Comparison of ENCODE assay signal across 19 cellular contexts in the genomic region with DNA sequence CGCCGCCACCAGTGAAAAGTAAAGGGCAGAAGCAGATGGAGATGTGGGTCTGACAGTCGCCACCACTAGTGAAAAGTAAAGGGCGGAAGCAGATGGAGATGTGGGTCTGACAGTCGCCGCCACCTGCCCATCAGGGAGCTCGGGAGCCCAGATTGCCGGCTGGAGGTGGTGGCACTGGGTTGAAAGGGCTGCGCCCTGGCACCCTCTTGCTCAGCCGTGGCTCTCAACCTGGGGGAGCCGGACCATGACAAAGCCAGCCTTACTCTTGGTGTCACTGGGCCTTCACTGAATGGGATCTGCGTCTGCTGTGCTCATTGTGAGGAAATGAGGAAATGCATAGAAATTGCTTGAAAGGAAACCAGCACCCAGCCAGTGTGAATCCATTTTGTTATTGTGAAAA. TPM values are rescaled to one million over a fixed set of nuclear protein-coding genes. Genes with fewer than 3 reads are reported as not detected.
A peak's percentile ranks its signal among the peaks of the same experiment; 100 is the strongest.
DNase-seq lines count a peak whose midpoint lies in the region; ATAC-seq, FAIRE-seq and TF ChIP-seq lines count a peak whose summit lies in the region.
"Had no signal": no experiment of that assay in that cellular context is flagged by ENCODE, and none has a peak within 500 bp of the region (broad histone marks: within the 10 kb centered on the region; RNA-seq: fewer than 3 reads in every experiment).

No MANE protein-coding gene starts in this region.

- no peak for TF ChIP-seq EP300 in GM12878 (IDR thresholded peaks at IDR 0.05; ENCODE audit: borderline replicate concordance in 1 of 2, control insufficient read depth in 1 of 2, low read depth in 2 of 2, low read length in 2 of 2)

- CTCF ChIA-PET in activated CD8-positive, alpha-beta T cell treated with anti-CD3 and anti-CD28 coated beads for 36 hours (lab: Charles Lee) = no interaction called here
- CTCF ChIA-PET in activated CD8-positive, alpha-beta T cell treated with anti-CD3 and anti-CD28 coated beads, Interleukin-2, amount 10 ng/mL, durations not matched to agents 7 days and 5 days (lab: Charles Lee) = no interaction called here
- CTCF ChIA-PET in HCT116 (lab: Charles Lee) = no interaction called here
- CTCF ChIA-PET in GM12878 (lab: Yijun Ruan, JAX) = no interaction called here

- SMC1A ChIA-PET in GM12878 (lab: Charles Lee; ENCODE audit: uncharacterized antibody, unreplicated experiment) = no interaction called here

- peak overlapping the region; percentile 7 for H3K27ac Mint-ChIP-seq in activated CD8-positive, alpha-beta T cell treated with anti-CD3 and anti-CD28 coated beads for 36 hours
- H3K27ac Mint-ChIP-seq in activated CD8-positive, alpha-beta T cell treated with anti-CD3 and anti-CD28 coated beads, Interleukin-2, amount 10 ng/mL, durations not matched to agents 7 days and 5 days = no peak overlapping the region
- peak overlapping the region; percentile 53 for H3K27ac Mint-ChIP-seq in stimulated activated naive B cell treated with anti-CD40 and anti-IgM and Interleukin-4, amounts not matched to agents 10 μg/mL and 1 μg/mL and 100 μg/mL, for 72 hours
- H3K27ac Mint-ChIP-seq: IgD-negative memory B cell had no signal

- intact Hi-C loops in activated CD8-positive, alpha-beta T cell treated with anti-CD3 and anti-CD28 coated beads for 36 hours (cut with micrococcal nuclease) = no loop called here
- intact Hi-C loops in HCT116 (cut with micrococcal nuclease) = no loop called here
- intact Hi-C loops in GM12878 (cut with micrococcal nuclease; ENCODE audit: unreplicated experiment) = no loop called here

- peaks cover 13% of the 10 kb centered on the region for H3K36me3 Mint-ChIP-seq in activated CD8-positive, alpha-beta T cell treated with anti-CD3 and anti-CD28 coated beads for 36 hours (ENCODE audit: low read depth)
- peaks cover 24% of the 10 kb centered on the region for H3K36me3 Mint-ChIP-seq in activated CD8-positive, alpha-beta T cell treated with anti-CD3 and anti-CD28 coated beads, Interleukin-2, amount 10 ng/mL, durations not matched to agents 7 days and 5 days (ENCODE audit: low read depth)
- peaks cover 39 to 56% of the 10 kb centered on the region in 2 donors for H3K36me3 Mint-ChIP-seq in stimulated activated naive B cell treated with anti-CD40 and anti-IgM and Interleukin-4, amounts not matched to agents 10 μg/mL and 1 μg/mL and 100 μg/mL, for 72 hours

- H3K27me3 Mint-ChIP-seq in activated CD8-positive, alpha-beta T cell treated with anti-CD3 and anti-CD28 coated beads for 36 hours = no peaks in the 10 kb centered on the region
- no peaks in the 10 kb centered on the region for H3K27me3 Mint-ChIP-seq in activated CD8-positive, alpha-beta T cell treated with anti-CD3 and anti-CD28 coated beads, Interleukin-2, amount 10 ng/mL, durations not matched to agents 7 days and 5 days (ENCODE audit: low read depth)
- no peaks in the 10 kb centered on the region for H3K27me3 Mint-ChIP-seq in stimulated activated naive B cell treated with anti-CD40 and anti-IgM and Interleukin-4, amounts not matched to agents 10 μg/mL and 1 μg/mL and 100 μg/mL, for 72 hours
- H3K27me3 Mint-ChIP-seq: IgD-negative memory B cell had no signal

- TF ChIP-seq RAD21 in HCT116 (IDR thresholded peaks at IDR 0.05; ENCODE audit: low read depth) (no peak), GM12878 (IDR thresholded peaks at IDR 0.05; ENCODE audit: insufficient read depth, low read depth, low read length) (no peak)

- H3K9me2 ChIP-seq in HCT116 (ENCODE audit: insufficient read depth) = no peaks in the 10 kb centered on the region

- H3K27ac ChIP-seq in HCT116 (ENCODE audit: low read depth, low read length) (no peak overlapping the region), GM12878 (ENCODE audit: control insufficient read depth, insufficient read depth) (no peak overlapping the region)
- H3K27ac ChIP-seq: A549, C4-2B, HL-60 had no signal

- TF ChIP-seq POLR2A in HCT116 (IDR thresholded peaks at IDR 0.05; ENCODE audit: borderline replicate concordance, extremely low read depth, insufficient read depth, insufficient read length) (no peak), GM12878 (IDR thresholded peaks at IDR 0.05; ENCODE audit: low read depth, low read length) (no peak)

- H3K4me3 ChIP-seq in HCT116 (replicated peaks in 1 of 2; ENCODE audit: low read depth in 1 of 2, low read length in 2 of 2) = no peak overlapping the region
- no peak overlapping the region for H3K4me3 ChIP-seq in GM12878
- H3K4me3 ChIP-seq: A549 had no signal

- no peak for TF ChIP-seq CTCF in activated CD8-positive, alpha-beta T cell treated with anti-CD3 and anti-CD28 coated beads for 36 hours (IDR thresholded peaks at IDR 0.05)
- no peak for TF ChIP-seq CTCF in HCT116 (IDR thresholded peaks at IDR 0.05 in 2 of 3, conservative IDR thresholded peaks at IDR 0.05 in 1 of 3; ENCODE audit: borderline replicate concordance in 1 of 3, insufficient read depth in 1 of 3, low read depth in 2 of 3, low read length in 2 of 3)
- no peak for TF ChIP-seq CTCF in GM12878 (IDR thresholded peaks at IDR 0.05 in 2 of 3, conservative IDR thresholded peaks at IDR 0.05 in 1 of 3; ENCODE audit: control insufficient read depth in 2 of 3, extremely low read depth in 1 of 3, insufficient read depth in 1 of 3, low read depth in 3 of 3, low read length in 3 of 3)
- TF ChIP-seq CTCF in GM13976 (IDR thresholded peaks at IDR 0.05; ENCODE audit: borderline replicate concordance, control extremely low read depth, extremely low read depth, insufficient read depth, missing control alignments) = no peak

- H2AFZ ChIP-seq in HCT116 (ENCODE audit: low read depth, low read length, poor library complexity, severe bottlenecking) (no peak overlapping the region), GM12878 (ENCODE audit: control insufficient read depth, low read depth, low read length) (no peak overlapping the region)

- BruUV-seq in HCT116 (replicated peaks; lab: Mats Ljungman, UMichigan) (TSS peak; percentile 39), GM12878 (replicated peaks; lab: Mats Ljungman, UMichigan) (TSS peak; percentile 66)

- POLR2A ChIA-PET in activated CD8-positive, alpha-beta T cell treated with anti-CD3 and anti-CD28 coated beads for 36 hours (lab: Charles Lee) = no interaction called here
- POLR2A ChIA-PET in activated CD8-positive, alpha-beta T cell treated with anti-CD3 and anti-CD28 coated beads, Interleukin-2, amount 10 ng/mL, durations not matched to agents 7 days and 5 days (lab: Charles Lee) = no interaction called here
- POLR2A ChIA-PET in HCT116 (lab: Charles Lee) (no interaction called here), GM12878 (lab: Charles Lee) (no interaction called here)

- H3K79me2 ChIP-seq in HCT116 (ENCODE audit: insufficient read depth, low read length) (peaks cover 45% of the 10 kb centered on the region), GM12878 (ENCODE audit: control insufficient read depth, insufficient read depth, low read length) (no peaks in the 10 kb centered on the region)

- FAIRE-seq in GM12878 (lab: Jason Lieb, UNC) = no peak
- FAIRE-seq: A549, GM19239, HTR-8/SVneo had no signal

- no peak for ATAC-seq in activated CD8-positive, alpha-beta T cell treated with anti-CD3 and anti-CD28 coated beads for 36 hours
- no peak for ATAC-seq in activated CD8-positive, alpha-beta T cell treated with anti-CD3 and anti-CD28 coated beads, Interleukin-2, amount 10 ng/mL, durations not matched to agents 7 days and 5 days
- ATAC-seq in HCT116 (no peak), GM12878 (no peak)
- peak in 1 of 2 donors; percentile 16 for ATAC-seq in stimulated activated naive B cell treated with anti-CD40 and anti-IgM and Interleukin-4, amounts not matched to agents 10 μg/mL and 1 μg/mL and 100 μg/mL, for 72 hours (replicated peaks)
- ATAC-seq: A549 had no signal

- H3K36me3 ChIP-seq in HCT116 (ENCODE audit: control insufficient read depth in 1 of 2, insufficient read depth in 2 of 2, low read length in 2 of 2) (peaks cover 6 to 21% of the 10 kb centered on the region in 2 experiments; a peak in 3 of 4 replicates), GM12878 (ENCODE audit: control insufficient read depth in 2 of 2, insufficient read depth in 2 of 2, low read length in 1 of 2) (peaks cover 6 to 10% of the 10 kb centered on the region in 2 experiments; a peak in 3 of 4 replicates)

- H3K4me1 ChIP-seq in HCT116 (ENCODE audit: control insufficient read depth in 1 of 2, insufficient read depth in 2 of 2, low read length in 2 of 2) = peaks cover 0 to 4% of the 10 kb centered on the region in 2 experiments; a peak in 2 of 4 replicates
- H3K4me1 ChIP-seq in GM12878 (ENCODE audit: control insufficient read depth, insufficient read depth, low read length) = no peaks in the 10 kb centered on the region

- H3K4me1 Mint-ChIP-seq in activated CD8-positive, alpha-beta T cell treated with anti-CD3 and anti-CD28 coated beads for 36 hours (ENCODE audit: low read depth) = peaks cover 9% of the 10 kb centered on the region
- peaks cover 8% of the 10 kb centered on the region for H3K4me1 Mint-ChIP-seq in activated CD8-positive, alpha-beta T cell treated with anti-CD3 and anti-CD28 coated beads, Interleukin-2, amount 10 ng/mL, durations not matched to agents 7 days and 5 days (ENCODE audit: low read depth)
- H3K4me1 Mint-ChIP-seq in stimulated activated naive B cell treated with anti-CD40 and anti-IgM and Interleukin-4, amounts not matched to agents 10 μg/mL and 1 μg/mL and 100 μg/mL, for 72 hours = peaks cover 8 to 23% of the 10 kb centered on the region in 2 donors

- peaks cover 5 to 6% of the 10 kb centered on the region in 2 experiments; a peak in 1 of 4 replicates for H3K9me3 ChIP-seq in HCT116 (ENCODE audit: control insufficient read depth in 1 of 2, insufficient read depth in 1 of 2, low read depth in 1 of 2, low read length in 2 of 2)
- H3K9me3 ChIP-seq in GM12878 (replicated peaks; ENCODE audit: control insufficient read depth, insufficient read depth, low read length) = no peaks in the 10 kb centered on the region

- RAD21 ChIA-PET in HCT116 (lab: Charles Lee; ENCODE audit: low non-redundant PET in 1 of 2, low total read pairs in 2 of 2, uncharacterized antibody in 2 of 2, unreplicated experiment in 2 of 2) (no interaction called here), GM12878 (lab: Charles Lee; ENCODE audit: unreplicated experiment) (no interaction called here)

- 75% methylated on average over 10 of the region's 12 CpGs for WGBS in GM12878 (ENCODE audit: insufficient coverage, insufficient replicate concordance, low lambda C conversion rate, missing lambda C conversion rate)

- DNase-seq in activated CD8-positive, alpha-beta T cell treated with anti-CD3 and anti-CD28 coated beads for 36 hours = no peak
- no peak for DNase-seq in activated CD8-positive, alpha-beta T cell treated with anti-CD3 and anti-CD28 coated beads, Interleukin-2, amount 10 ng/mL, durations not matched to agents 7 days and 5 days
- no peak for DNase-seq in HCT116 (ENCODE audit: low read depth, low spot score)
- DNase-seq in GM12878 (ENCODE audit: low read depth, low spot score) = no peak
- DNase-seq in stimulated activated naive B cell treated with anti-CD40 and anti-IgM and Interleukin-4, amounts not matched to agents 10 μg/mL and 1 μg/mL and 100 μg/mL, for 72 hours = no peak
- DNase-seq in iPS-NIHi7 (ENCODE audit: extremely low spot score) = no peak
- DNase-seq in GM13976 (ENCODE audit: low spot score) = no peak
- DNase-seq: COR-L47, NCI-H187 treated with DMSO at 0.1 percent for 48 hours, NCI-H2171, NCI-H446, NCI-H69, SHP77 had no signal

- no peaks in the 10 kb centered on the region for H4K20me1 ChIP-seq in HCT116 (ENCODE audit: insufficient read depth)
- no peaks in the 10 kb centered on the region for H4K20me1 ChIP-seq in GM12878 (ENCODE audit: control insufficient read depth, insufficient read depth)

- no peaks in the 10 kb centered on the region for H3K27me3 ChIP-seq in HCT116 (ENCODE audit: insufficient read depth, low read length)
- H3K27me3 ChIP-seq in GM12878 (replicated peaks in 1 of 2; ENCODE audit: control insufficient read depth in 2 of 2, insufficient read depth in 2 of 2, low read length in 1 of 2) = no peaks in the 10 kb centered on the region

- H3K9me3 Mint-ChIP-seq in activated CD8-positive, alpha-beta T cell treated with anti-CD3 and anti-CD28 coated beads for 36 hours = no peaks in the 10 kb centered on the region
- peaks cover 5% of the 10 kb centered on the region for H3K9me3 Mint-ChIP-seq in activated CD8-positive, alpha-beta T cell treated with anti-CD3 and anti-CD28 coated beads, Interleukin-2, amount 10 ng/mL, durations not matched to agents 7 days and 5 days (ENCODE audit: insufficient read depth)
- H3K9me3 Mint-ChIP-seq in stimulated activated naive B cell treated with anti-CD40 and anti-IgM and Interleukin-4, amounts not matched to agents 10 μg/mL and 1 μg/mL and 100 μg/mL, for 72 hours = peaks cover 0 to 2% of the 10 kb centered on the region in 2 donors
- H3K9me3 Mint-ChIP-seq: IgD-negative memory B cell had no signal

- H3K9ac ChIP-seq in HCT116 (ENCODE audit: low read length) (no peak overlapping the region), GM12878 (ENCODE audit: control insufficient read depth, insufficient read depth, low read length) (no peak overlapping the region)

- no peak overlapping the region for H3K4me3 Mint-ChIP-seq in activated CD8-positive, alpha-beta T cell treated with anti-CD3 and anti-CD28 coated beads for 36 hours
- H3K4me3 Mint-ChIP-seq in activated CD8-positive, alpha-beta T cell treated with anti-CD3 and anti-CD28 coated beads, Interleukin-2, amount 10 ng/mL, durations not matched to agents 7 days and 5 days = no peak overlapping the region
- H3K4me3 Mint-ChIP-seq in stimulated activated naive B cell treated with anti-CD40 and anti-IgM and Interleukin-4, amounts not matched to agents 10 μg/mL and 1 μg/mL and 100 μg/mL, for 72 hours = no peak overlapping the region

- in situ Hi-C loops in GM12878 (cut with MboI) (no loop called here), GM13976 (cut with MboI; ENCODE audit: low sequenced_read_pairs, unreplicated experiment) (no loop called here)

- no peak overlapping the region for H3K4me2 ChIP-seq in HCT116 (ENCODE audit: low read length)
- H3K4me2 ChIP-seq in GM12878 (ENCODE audit: control insufficient read depth, insufficient read depth) = no peak overlapping the region
- H3K4me2 ChIP-seq: A549 had no signal

RNA-seq across cellular contexts. Expression of gene AP2A2, which starts 36.3 kb away (rescaled TPM):
- total RNA-seq in activated CD8-positive, alpha-beta T cell treated with anti-CD3 and anti-CD28 coated beads for 36 hours = 10 to 100 TPM; 34.0 to 34.6 TPM
- total RNA-seq in activated CD8-positive, alpha-beta T cell treated with anti-CD3 and anti-CD28 coated beads, Interleukin-2, amount 10 ng/mL, durations not matched to agents 7 days and 5 days = 10 to 100 TPM; 40.1 to 54.0 TPM
- total RNA-seq in HCT116 (2021; ENCODE audit: unreplicated experiment) = 55.5 TPM
- 53.0 and 60.8 TPM in 2 replicates for polyA plus RNA-seq in HCT116 (2012)
- 81.6 and 92.4 TPM in 2 replicates for total RNA-seq in GM12878 (2013; cell fraction: nucleolus; rRNA removed)
- 12.8 and 15.1 TPM in 2 replicates for total RNA-seq in GM12878 (2014; rRNA removed)
- 17.7 TPM in 2 replicates for total RNA-seq in GM12878 (2014; rRNA removed; fragmentation: Illumina TruSeq; extraction: Trizol)
- total RNA-seq in GM12878 (2021) = 42.0 and 46.8 TPM in 2 replicates
- 27.9 TPM for polyA plus RNA-seq in GM12878 (2011; ENCODE audit: low read depth)
- 23.2 and 34.8 TPM in 2 replicates for polyA plus RNA-seq in GM12878 (2011; rRNA removed)
- polyA plus RNA-seq in GM12878 (2011; cell fraction: cytosol; rRNA removed) = 27.5 and 29.6 TPM in 2 replicates
- polyA plus RNA-seq in GM12878 (2011; cell fraction: nucleus; rRNA removed) = 106 and 121 TPM in 2 replicates
- 21.7 and 22.3 TPM in 2 replicates for polyA plus RNA-seq in GM12878 (2012)
- polyA plus RNA-seq in GM12878 (2014; fragmentation: Illumina TruSeq; extraction: Trizol) = 39.6 and 48.8 TPM in 2 replicates
- polyA plus RNA-seq in GM12878 (2014; fragmentation: Nextera tagmentation; extraction: Ambion mirVana) = 1 to 10 TPM in 1 of 2 experiments, under 1 TPM in 1; 0.58 to 2.6 TPM
- 26.4 and 32.6 TPM in 2 replicates for polyA plus RNA-seq in GM12878 (2014; rRNA removed)
- 10 to 100 TPM; 14.4 to 18.8 TPM for polyA plus RNA-seq in GM12878 (2016; fragmentation: Nextera tagmentation; extraction: Ambion mirVana)
- 40.8 and 41.6 TPM in 2 replicates for polyA minus RNA-seq in GM12878 (2011; rRNA and poly(A)+ RNA removed)
- polyA minus RNA-seq in GM12878 (2011; cell fraction: cytosol; rRNA and poly(A)+ RNA removed) = 24.7 and 32.3 TPM in 2 replicates
- 23.9 and 38.2 TPM in 2 replicates for polyA minus RNA-seq in GM12878 (2011; cell fraction: nucleus; rRNA and poly(A)+ RNA removed)

RNA-seq across cellular contexts. Expression of gene CHID1, which starts 51.3 kb away (rescaled TPM):
- total RNA-seq in activated CD8-positive, alpha-beta T cell treated with anti-CD3 and anti-CD28 coated beads for 36 hours = 10 to 100 TPM; 69.8 to 72.0 TPM
- 10 to 100 TPM; 46.1 to 48.4 TPM for total RNA-seq in activated CD8-positive, alpha-beta T cell treated with anti-CD3 and anti-CD28 coated beads, Interleukin-2, amount 10 ng/mL, durations not matched to agents 7 days and 5 days
- total RNA-seq in HCT116 (2021; ENCODE audit: unreplicated experiment) (102 TPM), GM12878 (2014; rRNA removed) (20.7 and 30.2 TPM in 2 replicates), GM12878 (2014; rRNA removed; fragmentation: Illumina TruSeq; extraction: Trizol) (15.5 and 16.7 TPM in 2 replicates), GM12878 (2021) (48.5 and 54.2 TPM in 2 replicates)
- polyA plus RNA-seq in HCT116 (2012) = 92.1 and 103 TPM in 2 replicates
- 35.6 and 47.2 TPM in 2 replicates for total RNA-seq in GM12878 (2013; cell fraction: nucleolus; rRNA removed)
- 17.6 TPM for polyA plus RNA-seq in GM12878 (2011; ENCODE audit: low read depth)
- polyA plus RNA-seq in GM12878 (2011; rRNA removed) (15.5 and 30.1 TPM in 2 replicates), GM12878 (2014; fragmentation: Illumina TruSeq; extraction: Trizol) (11.1 and 20.2 TPM in 2 replicates), GM12878 (2014; fragmentation: Nextera tagmentation; extraction: Ambion mirVana) (10 to 100 TPM in 1 of 2 experiments, 1 to 10 TPM in 1; 4.8 to 10.1 TPM), GM12878 (2014; rRNA removed) (38.9 and 40.2 TPM in 2 replicates), GM12878 (2016; fragmentation: Nextera tagmentation; extraction: Ambion mirVana) (10 to 100 TPM; 63.3 to 75.2 TPM)
- 45.8 and 56.7 TPM in 2 replicates for polyA plus RNA-seq in GM12878 (2011; cell fraction: cytosol; rRNA removed)
- 53.3 and 64.0 TPM in 2 replicates for polyA plus RNA-seq in GM12878 (2011; cell fraction: nucleus; rRNA removed)
- polyA plus RNA-seq in GM12878 (2012) = 30.5 and 35.3 TPM in 2 replicates
- polyA minus RNA-seq in GM12878 (2011; rRNA and poly(A)+ RNA removed) = 36.6 and 44.7 TPM in 2 replicates
- polyA minus RNA-seq in GM12878 (2011; cell fraction: cytosol; rRNA and poly(A)+ RNA removed) = 19.8 and 21.9 TPM in 2 replicates
- 18.6 and 24.4 TPM in 2 replicates for polyA minus RNA-seq in GM12878 (2011; cell fraction: nucleus; rRNA and poly(A)+ RNA removed)
